23 cellular contexts compared by ENCODE assay signal in the genomic region with DNA sequence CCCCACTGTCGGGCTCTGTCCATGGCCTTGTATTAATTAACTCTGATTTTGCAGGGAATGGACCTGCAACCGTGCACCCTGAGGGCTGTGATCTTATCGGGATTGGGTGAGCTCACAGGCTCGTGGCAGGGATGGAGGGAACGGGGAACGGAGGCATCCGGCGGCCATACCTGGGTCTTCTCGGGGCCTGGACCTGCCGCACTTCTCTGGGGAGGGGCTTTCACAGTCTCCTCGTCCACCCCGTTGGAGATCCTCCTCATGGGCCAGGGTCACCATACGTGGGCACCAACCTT. TPM values are rescaled to one million over a fixed set of nuclear protein-coding genes. Genes with fewer than 3 reads are reported as not detected.
DNase-seq lines count a peak whose midpoint lies in the region; ATAC-seq and TF ChIP-seq lines count a peak whose summit lies in the region.
"Had no signal": no experiment of that assay in that cellular context is flagged by ENCODE, and none has a peak within 500 bp of the region (broad histone marks: within the 10 kb centered on the region; RNA-seq: fewer than 3 reads in every experiment).

No MANE protein-coding gene starts in this region.

- H3K27me3 ChIP-seq in testis, result no peaks in the 10 kb centered on the region
- no peaks in the 10 kb centered on the region for H3K27me3 ChIP-seq in HAP-1 (ENCODE audit: low read depth)
- H3K27me3 ChIP-seq: Peyer's patch had no signal

- DNase-seq in activated CD8-positive, alpha-beta memory T cell treated with anti-CD3 and anti-CD28 coated beads, Interleukin-2, amount 50 U/mL, for 48 hours, result peak; percentile 38
- DNase-seq in activated CD8-positive, alpha-beta memory T cell treated with anti-CD3 and anti-CD28 coated beads, Interleukin-2, amount 50 U/mL, for 4 hours, result no peak
- DNase-seq in ecto neural progenitor cell (ENCODE audit: low spot score) (peak; percentile 41), omental fat pad (ENCODE audit: low spot score) (peak; percentile 14), testis (peak; percentile 4), NCI-H1930 (lab: John Stamatoyannopoulos, UW) (no peak), NOMO-1 treated with DMSO at 0.1 percent for 48 hours (lab: John Stamatoyannopoulos, UW; ENCODE audit: unreplicated experiment) (no peak), HAP-1 (ENCODE audit: low spot score in 2 of 2) (no peak)
- DNase-seq: AML-193; Calu3; CD8-positive, alpha-beta memory T cell; NCI-H1105; NCI-H146; NCI-H2029 treated with DMSO at 0.1 percent for 48 hours; NCI-H226; NCI-H524; NCI-H774 had no signal

- H3K4me3 ChIP-seq in testis (no peak overlapping the region), HAP-1 (no peak overlapping the region)
- H3K4me3 ChIP-seq: GM23338, Peyer's patch had no signal

- H3K4me1 ChIP-seq in testis (no peaks in the 10 kb centered on the region), HAP-1 (no peaks in the 10 kb centered on the region)
- H3K4me1 ChIP-seq: Peyer's patch had no signal

- no peak for TF ChIP-seq POLR2A in testis (IDR thresholded peaks at IDR 0.05)

- intact Hi-C loops in testis (cut with DNase I; ENCODE audit: low total_unique reads), result no loop called here

- 83 to 91% methylated on average over 13 of the region's 13 CpGs for WGBS in testis, 2 donors

- H3K9me3 ChIP-seq in testis, result no peaks in the 10 kb centered on the region
- H3K9me3 ChIP-seq in HAP-1, result no peaks in the 10 kb centered on the region
- H3K9me3 ChIP-seq: Peyer's patch had no signal

- in situ Hi-C loops in HAP-1 (cut with MboI; ENCODE audit: low sequenced_read_pairs), result no loop called here

- no peak overlapping the region for H3K27ac ChIP-seq in testis
- H3K27ac ChIP-seq: C4-2B, Peyer's patch had no signal

- H3K36me3 ChIP-seq in testis (ENCODE audit: low read depth, missing control alignments) (no peaks in the 10 kb centered on the region), HAP-1 (replicated peaks) (no peaks in the 10 kb centered on the region)
- H3K36me3 ChIP-seq: Peyer's patch had no signal

- no peak for ATAC-seq in omental fat pad (ENCODE audit: low FRiP score)
- ATAC-seq: GM23338 had no signal

- no peak for TF ChIP-seq CTCF in omental fat pad (IDR thresholded peaks at IDR 0.05)
- TF ChIP-seq CTCF in testis (IDR thresholded peaks at IDR 0.05), result no peak

RNA-seq across cellular contexts. Expression of gene SHH, which starts 57.5 kb away (rescaled TPM):
- total RNA-seq in omental fat pad (not detected), testis (under 1 TPM in 1 of 2 donors, not detected in 1; 0.06 TPM)
- polyA plus RNA-seq in testis (ENCODE audit: insufficient read depth, low read depth, low replicate concordance), result 1.0 TPM
- total RNA-seq: CD8-positive, alpha-beta memory T cell; GM23338; OCI-LY7 had no signal
- polyA plus RNA-seq: AG04450; CD8-positive, alpha-beta memory T cell; GM23338; IgD-negative memory B cell had no signal

Comparison
In these comparisons a context has a peak if more than half of its experiments do, and no peak if none do; other contexts are left out.
1. DNase-seq: peak in activated CD8-positive, alpha-beta memory T cell treated with anti-CD3 and anti-CD28 coated beads, Interleukin-2, amount 50 U/mL, for 48 hours (single experiment), ecto neural progenitor cell (single experiment), omental fat pad (single experiment) and testis (single experiment); none in activated CD8-positive, alpha-beta memory T cell treated with anti-CD3 and anti-CD28 coated beads, Interleukin-2, amount 50 U/mL, for 4 hours (single experiment), NCI-H1930 (0 of 2), NOMO-1 treated with DMSO at 0.1 percent for 48 hours (single experiment) and HAP-1 (0 of 2).